Comparison of ENCODE assay signal across 21 cellular contexts in genomic region chr7:112744818-112745217, GRCh38. TPM values are rescaled to one million over a fixed set of nuclear protein-coding genes. Genes with fewer than 3 reads are reported as not detected.
DNase-seq lines count a peak whose midpoint lies in the region; FAIRE-seq and TF ChIP-seq lines count a peak whose summit lies in the region.
"Had no signal": no experiment of that assay in that cellular context is flagged by ENCODE, and none has a peak within 500 bp of the region (broad histone marks: within the 10 kb centered on the region; RNA-seq: fewer than 3 reads in every experiment).

No MANE protein-coding gene starts in this region.

- no peaks in the 10 kb centered on the region for H3K9me3 ChIP-seq in mammary epithelial cell (replicated peaks; ENCODE audit: insufficient read depth, low read length)
- H3K9me3 ChIP-seq: SJCRH30 had no signal

- no peak for FAIRE-seq in urothelium cell line (lab: Jason Lieb, UNC)
- FAIRE-seq: GM12891 had no signal

- CTCF ChIA-PET in MCF 10A (lab: Yijun Ruan, JAX) (no interaction called here), mammary epithelial cell (lab: Charles Lee; ENCODE audit: low non-redundant PET) (no interaction called here), GM10248 (lab: Yijun Ruan, JAX) (interaction anchor here (0.9 kb wide), 1 partner anchor 10 kb away, joined by 3 read pairs; no protein-coding TSS in a partner anchor)

- no peaks in the 10 kb centered on the region for H3K79me2 ChIP-seq in mammary epithelial cell (ENCODE audit: insufficient read depth, low read length)

- H3K4me3 ChIP-seq in mammary epithelial cell (replicated peaks in 1 of 3; ENCODE audit: insufficient read depth in 1 of 3, low read depth in 2 of 3, low read length in 3 of 3) (no peak overlapping the region), fibroblast of pulmonary artery (replicated peaks; ENCODE audit: low read depth, low read length) (no peak overlapping the region)
- H3K4me3 ChIP-seq: Peyer's patch, SJCRH30 had no signal

- H3K27ac ChIP-seq in mammary epithelial cell (ENCODE audit: insufficient read depth, low read depth, low read length): no peak overlapping the region
- H3K27ac ChIP-seq: Peyer's patch, SJCRH30 had no signal

- no peaks in the 10 kb centered on the region for H3K27me3 ChIP-seq in mammary epithelial cell (ENCODE audit: insufficient read depth, low read length)
- H3K27me3 ChIP-seq: Peyer's patch, SJCRH30 had no signal

- intact Hi-C loops in MCF 10A (cut with micrococcal nuclease) (no loop called here), mammary epithelial cell (cut with micrococcal nuclease) (no loop called here)
- intact Hi-C loops in activated T-helper 1 cell treated with anti-CD3 and anti-CD28 coated beads, Interleukin-12 subunit alpha, Interleukin-12 subunit beta, Interleukin-2, Interleukin-4 antibody, amounts not matched to agents 30 ng/mL and 10 ng/mL and 1 ng/mL, durations not matched to agents 14 hours and 24 hours and 36 hours (cut with micrococcal nuclease): no loop called here

- no peaks in the 10 kb centered on the region for H3K4me1 Mint-ChIP-seq in MCF 10A (ENCODE audit: insufficient read depth, unreplicated experiment)
- no peaks in the 10 kb centered on the region for H3K4me1 Mint-ChIP-seq in activated T-helper 1 cell treated with anti-CD3 and anti-CD28 coated beads, Interleukin-12 subunit alpha, Interleukin-12 subunit beta, Interleukin-2, Interleukin-4 antibody, amounts not matched to agents 30 ng/mL and 10 ng/mL and 1 ng/mL, durations not matched to agents 14 hours and 24 hours and 36 hours (ENCODE audit: low read depth)
- H3K4me1 Mint-ChIP-seq: CD4-positive, CD25-positive, alpha-beta regulatory T cell had no signal

- peaks cover 5% of the 10 kb centered on the region for H3K36me3 Mint-ChIP-seq in MCF 10A (ENCODE audit: insufficient read depth, unreplicated experiment)
- no peaks in the 10 kb centered on the region for H3K36me3 Mint-ChIP-seq in activated T-helper 1 cell treated with anti-CD3 and anti-CD28 coated beads, Interleukin-12 subunit alpha, Interleukin-12 subunit beta, Interleukin-2, Interleukin-4 antibody, amounts not matched to agents 30 ng/mL and 10 ng/mL and 1 ng/mL, durations not matched to agents 14 hours and 24 hours and 36 hours (ENCODE audit: low read depth)
- H3K36me3 Mint-ChIP-seq: CD4-positive, CD25-positive, alpha-beta regulatory T cell; T-cell had no signal

- H3K27ac Mint-ChIP-seq in MCF 10A (ENCODE audit: low read depth, unreplicated experiment): no peak overlapping the region
- H3K27ac Mint-ChIP-seq in activated T-helper 1 cell treated with anti-CD3 and anti-CD28 coated beads, Interleukin-12 subunit alpha, Interleukin-12 subunit beta, Interleukin-2, Interleukin-4 antibody, amounts not matched to agents 30 ng/mL and 10 ng/mL and 1 ng/mL, durations not matched to agents 14 hours and 24 hours and 36 hours: no peak overlapping the region
- H3K27ac Mint-ChIP-seq: CD4-positive, CD25-positive, alpha-beta regulatory T cell; T-cell had no signal

- H4K20me1 ChIP-seq in mammary epithelial cell (ENCODE audit: insufficient read depth, low read length): no peaks in the 10 kb centered on the region

- H3K27me3 Mint-ChIP-seq in MCF 10A (ENCODE audit: insufficient read depth, unreplicated experiment): no peaks in the 10 kb centered on the region
- peaks cover 3% of the 10 kb centered on the region for H3K27me3 Mint-ChIP-seq in activated T-helper 1 cell treated with anti-CD3 and anti-CD28 coated beads, Interleukin-12 subunit alpha, Interleukin-12 subunit beta, Interleukin-2, Interleukin-4 antibody, amounts not matched to agents 30 ng/mL and 10 ng/mL and 1 ng/mL, durations not matched to agents 14 hours and 24 hours and 36 hours (ENCODE audit: insufficient read depth)

- dilution Hi-C loops in mammary epithelial cell (cut with HindIII; ENCODE audit: low sequenced_read_pairs): no loop called here

- in situ Hi-C loops in mammary epithelial cell (cut with MboI; ENCODE audit: low sequenced_read_pairs in 2 of 2): no loop called here

- no peak overlapping the region for H3K4me2 ChIP-seq in mammary epithelial cell (ENCODE audit: insufficient read depth, low read depth, low read length)

- 82% methylated on average over 2 of the region's 2 CpGs for WGBS in mammary epithelial cell (ENCODE audit: low coverage, missing lambda C conversion rate)

- H3K36me3 ChIP-seq in mammary epithelial cell (ENCODE audit: insufficient read depth, low read length): no peaks in the 10 kb centered on the region
- H3K36me3 ChIP-seq: Peyer's patch, SJCRH30 had no signal

- no peak overlapping the region for H3K4me3 Mint-ChIP-seq in MCF 10A (ENCODE audit: unreplicated experiment)
- H3K4me3 Mint-ChIP-seq in activated T-helper 1 cell treated with anti-CD3 and anti-CD28 coated beads, Interleukin-12 subunit alpha, Interleukin-12 subunit beta, Interleukin-2, Interleukin-4 antibody, amounts not matched to agents 30 ng/mL and 10 ng/mL and 1 ng/mL, durations not matched to agents 14 hours and 24 hours and 36 hours: no peak overlapping the region
- H3K4me3 Mint-ChIP-seq: CD4-positive, CD25-positive, alpha-beta regulatory T cell; T-cell had no signal

- TF ChIP-seq CTCF in MCF 10A (IDR thresholded peaks at IDR 0.05; ENCODE audit: unreplicated experiment): no peak
- no peak for TF ChIP-seq CTCF in mammary epithelial cell (conservative IDR thresholded peaks at IDR 0.05 in 1 of 2, IDR thresholded peaks at IDR 0.05 in 1 of 2; ENCODE audit: extremely low read depth in 1 of 2, insufficient read depth in 1 of 2, low read depth in 1 of 2, low read length in 2 of 2)
- no peak for TF ChIP-seq CTCF in fibroblast of pulmonary artery (IDR thresholded peaks at IDR 0.05; ENCODE audit: low read length, missing control alignments)
- no peak for TF ChIP-seq CTCF in GM10248 (IDR thresholded peaks at IDR 0.05; ENCODE audit: control extremely low read depth, extremely low read depth, low read depth, missing control alignments)

- BruUV-seq in MCF 10A (replicated peaks; lab: Mats Ljungman, UMichigan) (no TSS peak), mammary epithelial cell (replicated peaks; lab: Mats Ljungman, UMichigan) (no TSS peak)

- peaks cover 3% of the 10 kb centered on the region for H3K4me1 ChIP-seq in mammary epithelial cell (ENCODE audit: insufficient read depth, low read length)
- H3K4me1 ChIP-seq: Peyer's patch, SJCRH30 had no signal

- H2AFZ ChIP-seq in mammary epithelial cell (ENCODE audit: low read depth, low read length): no peak overlapping the region

- H3K9ac ChIP-seq in mammary epithelial cell (ENCODE audit: insufficient read depth, low read length): no peak overlapping the region

- DNase-seq in MCF 10A (ENCODE audit: unreplicated experiment) (peak; percentile 15), mammary epithelial cell (no peak), NCI-H82 treated with DMSO at 0.1 percent for 48 hours (lab: John Stamatoyannopoulos, UW; ENCODE audit: unreplicated experiment) (peak; percentile 36), fibroblast of pulmonary artery (ENCODE audit: low read depth) (peak; percentile 4), GM10248 (ENCODE audit: extremely low spot score) (no peak), urothelium cell line (ENCODE audit: low spot score) (no peak)
- no peak for DNase-seq in activated T-helper 1 cell treated with anti-CD3 and anti-CD28 coated beads, Interleukin-12 subunit alpha, Interleukin-12 subunit beta, Interleukin-2, Interleukin-4 antibody, amounts not matched to agents 30 ng/mL and 10 ng/mL and 1 ng/mL, durations not matched to agents 14 hours and 24 hours and 36 hours (ENCODE audit: low spot score)
- DNase-seq: CD4-positive, CD25-positive, alpha-beta regulatory T cell; COR-L47; DND-41; GOT3; HCEC 1CT; KG1; NCI-H1092 treated with DMSO at 0.1 percent for 48 hours; NCI-H1436 treated with DMSO at 0.1 percent for 48 hours; NCI-H2029 treated with DMSO at 0.1 percent for 48 hours; NCI-H446 treated with DMSO at 0.1 percent for 48 hours; Peyer's patch; SJCRH30; T-cell had no signal

- POLR2A ChIA-PET in MCF 10A (lab: Yijun Ruan, JAX): interaction anchor here (1.9 kb wide), 1 partner anchor 14 kb away, joined by 7 read pairs; no protein-coding TSS in a partner anchor
- POLR2A ChIA-PET in GM10248 (lab: Yijun Ruan, JAX): no interaction called here

- no peaks in the 10 kb centered on the region for H3K9me3 Mint-ChIP-seq in MCF 10A (ENCODE audit: unreplicated experiment)
- H3K9me3 Mint-ChIP-seq in activated T-helper 1 cell treated with anti-CD3 and anti-CD28 coated beads, Interleukin-12 subunit alpha, Interleukin-12 subunit beta, Interleukin-2, Interleukin-4 antibody, amounts not matched to agents 30 ng/mL and 10 ng/mL and 1 ng/mL, durations not matched to agents 14 hours and 24 hours and 36 hours: no peaks in the 10 kb centered on the region

RNA-seq across cellular contexts. Expression of gene TMEM168, which starts 45.4 kb away (rescaled TPM):
- total RNA-seq in MCF 10A (2022) (29.5 and 32.5 TPM in 2 replicates), mammary epithelial cell (10 to 100 TPM; 21.6 to 33.8 TPM)
- 15.8 TPM for polyA plus RNA-seq in mammary epithelial cell
- polyA minus RNA-seq in mammary epithelial cell: 45.0 TPM
- total RNA-seq in activated T-helper 1 cell treated with anti-CD3 and anti-CD28 coated beads, Interleukin-12 subunit alpha, Interleukin-12 subunit beta, Interleukin-2, Interleukin-4 antibody, amounts not matched to agents 30 ng/mL and 10 ng/mL and 1 ng/mL, durations not matched to agents 14 hours and 24 hours and 36 hours: 18.1 and 18.2 TPM in 2 replicates

Comparison
In these comparisons a context has a peak if more than half of its experiments do, and no peak if none do; other contexts are left out.
1. DNase-seq: peak in MCF 10A (single experiment), NCI-H82 treated with DMSO at 0.1 percent for 48 hours (single experiment) and fibroblast of pulmonary artery (single experiment); none in mammary epithelial cell (single experiment), activated T-helper 1 cell treated with anti-CD3 and anti-CD28 coated beads, Interleukin-12 subunit alpha, Interleukin-12 subunit beta, Interleukin-2, Interleukin-4 antibody, amounts not matched to agents 30 ng/mL and 10 ng/mL and 1 ng/mL, durations not matched to agents 14 hours and 24 hours and 36 hours (single experiment), GM10248 (single experiment) and urothelium cell line (single experiment).